In genomic region chr7:114214454-114214853, GRCh38 we compare ENCODE assay signal across 26 cellular contexts.
"Had no signal": no experiment of that assay in that cellular context is flagged by ENCODE, and none has a peak within 500 bp of the region (broad histone marks: within the 10 kb centered on the region; RNA-seq: fewer than 3 reads in every experiment).

No MANE protein-coding gene starts in this region.

- H3K27ac Mint-ChIP-seq: naive thymus-derived CD4-positive, alpha-beta T cell; nephron; neural progenitor cell; stimulated activated naive CD8-positive, alpha-beta T cell treated with anti-CD3 and anti-CD28 coated beads, Interleukin-15, Interleukin-2, amounts not matched to agents 100 ng/mL and 50 ng/mL, for 24 hours had no signal

- H3K4me1 ChIP-seq: left lung, neural progenitor cell, prostate gland, right lobe of liver, tibial nerve, upper lobe of left lung had no signal

- DNase-seq: dorsolateral prefrontal cortex; effector CD4-positive, alpha-beta T cell; hypothalamus; left cardiac atrium; left lung; mesenchymal stem cell; midbrain; naive thymus-derived CD4-positive, alpha-beta T cell; nucleus accumbens; retina; right lobe of liver; small intestine; stimulated activated CD4-positive, alpha-beta T cell treated with anti-CD3 and anti-CD28 coated beads, Interleukin-12 subunit alpha, Interleukin-12 subunit beta, amount 100 ng/mL, for 4 hours; stimulated activated CD4-positive, alpha-beta T cell treated with anti-CD3 and anti-CD28 coated beads, Interleukin-1b, Interleukin-23, amount 100 ng/mL, for 48 hours; stimulated activated CD4-positive, alpha-beta T cell treated with anti-CD3 and anti-CD28 coated beads, Interleukin-4, amount 100 ng/mL, for 1 hour; stimulated activated CD8-positive, alpha-beta memory T cell treated with anti-CD3 and anti-CD28 coated beads, Interleukin-4, amount 100 ng/mL, for 48 hours; upper lobe of left lung had no signal

- H3K4me3 ChIP-seq: dorsolateral prefrontal cortex, left lung, neural progenitor cell, prostate gland, right lobe of liver, thoracic aorta, tibial nerve, upper lobe of left lung had no signal

- H3K4me2 ChIP-seq: neural progenitor cell had no signal

- H2AFZ ChIP-seq: neural progenitor cell had no signal

- H3K36me3 Mint-ChIP-seq: naive thymus-derived CD4-positive, alpha-beta T cell; neural progenitor cell had no signal

- H3K9ac ChIP-seq: neural progenitor cell had no signal

- H3K4me3 Mint-ChIP-seq: naive thymus-derived CD4-positive, alpha-beta T cell; nephron; neural progenitor cell; stimulated activated naive CD8-positive, alpha-beta T cell treated with anti-CD3 and anti-CD28 coated beads, Interleukin-15, Interleukin-2, amounts not matched to agents 100 ng/mL and 50 ng/mL, for 24 hours had no signal

- H3K27me3 Mint-ChIP-seq: naive thymus-derived CD4-positive, alpha-beta T cell; stimulated activated naive CD8-positive, alpha-beta T cell treated with anti-CD3 and anti-CD28 coated beads, Interleukin-15, Interleukin-2, amounts not matched to agents 100 ng/mL and 50 ng/mL, for 24 hours had no signal

- H3K27me3 ChIP-seq: left lung, neural progenitor cell, right lobe of liver, tibial nerve, upper lobe of left lung had no signal

- FAIRE-seq: colon, islet of Langerhans, small intestine, urothelium cell line had no signal

- H3K27ac ChIP-seq: dorsolateral prefrontal cortex, left lung, neural progenitor cell, prostate gland, right lobe of liver, thoracic aorta, tibial nerve, upper lobe of left lung had no signal

- H3K9me3 ChIP-seq: left lung, prostate gland, right lobe of liver, thoracic aorta, tibial nerve, upper lobe of left lung had no signal

- ATAC-seq: left cardiac atrium; left lung; naive thymus-derived CD4-positive, alpha-beta T cell; right lobe of liver had no signal

- H3K36me3 ChIP-seq: left lung, neural progenitor cell, prostate gland, right lobe of liver, thoracic aorta, tibial nerve, upper lobe of left lung had no signal

- H3K4me1 Mint-ChIP-seq: naive thymus-derived CD4-positive, alpha-beta T cell; nephron had no signal
